16 cellular contexts compared by ENCODE assay signal in genomic region chr12:49733219-49734017, GRCh38.
"Had no signal": no experiment of that assay in that cellular context is flagged by ENCODE, and none has a peak within 500 bp of the region (broad histone marks: within the 10 kb centered on the region; RNA-seq: fewer than 3 reads in every experiment).

No MANE protein-coding gene starts in this region.

- H3K27me3 ChIP-seq: body of pancreas, sigmoid colon had no signal

- H3K9me3 ChIP-seq: body of pancreas, lower lobe of right lung, prostate gland, sigmoid colon had no signal

- DNase-seq: activated CD4-positive, alpha-beta T cell treated with anti-CD3 and anti-CD28 coated beads for 48 hours; body of pancreas; effector memory CD8-positive, alpha-beta T cell; hippocampal formation; left cardiac atrium; lower lobe of right lung; natural killer cell; occipital lobe; sigmoid colon; stimulated activated CD4-positive, alpha-beta T cell treated with anti-CD3 and anti-CD28 coated beads, Interleukin-2, amount 100 ng/mL, for 24 hours; stimulated activated naive B cell treated with anti-CD40 and anti-IgM and Interleukin-4, amounts not matched to agents 10 μg/mL and 1 μg/mL and 100 μg/mL, for 72 hours; substantia nigra; T-cell; trophoblast cell had no signal

- ATAC-seq: activated T-helper 17 cell treated with anti-CD3 and anti-CD28 coated beads, Interleukin-2, amount 50 U/mL, for 72 hours; body of pancreas; effector memory CD8-positive, alpha-beta T cell; left cardiac atrium; lower lobe of right lung; natural killer cell; stimulated activated naive B cell treated with anti-CD40 and anti-IgM and Interleukin-4, amounts not matched to agents 10 μg/mL and 1 μg/mL and 100 μg/mL, for 72 hours; T-cell had no signal

- H3K36me3 ChIP-seq: lower lobe of right lung, prostate gland, sigmoid colon had no signal

- H3K4me1 ChIP-seq: body of pancreas, lower lobe of right lung, prostate gland, sigmoid colon had no signal

- H3K4me3 ChIP-seq: body of pancreas, lower lobe of right lung, prostate gland, sigmoid colon had no signal

- H3K27ac ChIP-seq: body of pancreas, lower lobe of right lung, prostate gland, sigmoid colon had no signal
